In genomic region chr5:134905246-134905996, GRCh38 we compare ENCODE assay signal across 8 cellular contexts. TPM values are rescaled to one million over a fixed set of nuclear protein-coding genes. Genes with fewer than 3 reads are reported as not detected.
DNase-seq lines count a peak whose midpoint lies in the region; ATAC-seq and TF ChIP-seq lines count a peak whose summit lies in the region.

No MANE protein-coding gene starts in this region.

- peaks cover 3% of the 10 kb centered on the region; the same call in 1 of the 2 replicates for H4K20me1 ChIP-seq in IMR-90 (ENCODE audit: insufficient read depth, low read length)

- peak overlapping the region; percentile 64; the same call in 1 of the 2 replicates for H2BK120ac ChIP-seq in IMR-90 (ENCODE audit: low read depth, low read length)

- H2AFZ ChIP-seq in IMR-90 (replicated peaks; ENCODE audit: low read length, poor library complexity) (peak overlapping the region; percentile 99), neuron (ENCODE audit: low read depth, low read length) (peak overlapping the region; percentile 96)

- DNase-seq in DMS153 treated with DMSO at 0.1 percent for 48 hours (lab: John Stamatoyannopoulos, UW; ENCODE audit: unreplicated experiment) = peak; percentile 2
- DNase-seq in IMR-90 = peak; percentile 74
- peak; percentile 78 for DNase-seq in RPMI8226
- peak; percentile 44 for DNase-seq in activated T-helper 9 cell treated with anti-CD3 and anti-CD28 coated beads, Interleukin-2, amount 50 U/mL, for 16 hours (ENCODE audit: low read depth)
- DNase-seq in fibroblast of villous mesenchyme (ENCODE audit: low read depth) = peak; percentile 72
- peak; percentile 85 for DNase-seq in superior temporal gyrus (ENCODE audit: extremely low spot score)

- intact Hi-C loops in IMR-90 (cut with micrococcal nuclease) = loop anchor here (1.0 to 5.0 kb wide), 5 partner anchors 31 to 427 kb away; partner anchors contain the start of genes CAMLG and TXNDC15

- H3K9ac ChIP-seq in IMR-90 (ENCODE audit: low read depth, low read length) = peak overlapping the region; percentile 68

- peak; percentile 70 for TF ChIP-seq RAD21 in IMR-90 (IDR thresholded peaks at IDR 0.05; ENCODE audit: low read length)

- peak overlapping the region; percentile 97 for H2AK9ac ChIP-seq in IMR-90 (replicated peaks; ENCODE audit: low read depth, low read length, poor library complexity)

- H3K4me2 ChIP-seq in IMR-90 (ENCODE audit: low read depth, low read length) = peak overlapping the region; percentile 89

- peak overlapping the region; percentile 22 for H4K5ac ChIP-seq in IMR-90 (ENCODE audit: low read depth, low read length)

- TF ChIP-seq POLR2A in IMR-90 (IDR thresholded peaks at IDR 0.05; ENCODE audit: low read depth, low read length) = no peak; the same call in 1 of the 2 replicates

- peak overlapping the region; percentile 92 for H2BK5ac ChIP-seq in IMR-90 (ENCODE audit: low read depth, low read length, poor library complexity, severe bottlenecking)

- peak overlapping the region; percentile 80 for H3K4ac ChIP-seq in IMR-90 (ENCODE audit: low read depth, low read length)

- H3K23ac ChIP-seq in IMR-90 (ENCODE audit: low read depth, low read length) = peak overlapping the region; percentile 4; the same call in 1 of the 2 replicates

- H4K91ac ChIP-seq in IMR-90 (ENCODE audit: insufficient read depth, low read depth, low read length) = 0 out of 2 replicates have a peak overlapping the region, but pooled peaks have one; percentile 73

- H3K4me1 ChIP-seq in IMR-90 (ENCODE audit: control insufficient read depth, insufficient read depth, low read length) (no peaks in the 10 kb centered on the region), neuron (ENCODE audit: insufficient read depth, low read length) (no peaks in the 10 kb centered on the region)

- no peak overlapping the region for H2BK20ac ChIP-seq in IMR-90 (ENCODE audit: low read depth, low read length)

- H3K4me3 ChIP-seq in IMR-90 (ENCODE audit: insufficient read depth, low read depth, low read length) (peak overlapping the region; percentile 80), fibroblast of villous mesenchyme (ENCODE audit: low read depth, low read length) (peak overlapping the region; percentile 81), neuron (ENCODE audit: low read length) (peak overlapping the region; percentile 83)

- H2AK5ac ChIP-seq in IMR-90 (ENCODE audit: low read depth, low read length) = no peak overlapping the region

- peak overlapping the region; percentile 69; the same call in 1 of the 2 replicates for H3K56ac ChIP-seq in IMR-90 (ENCODE audit: extremely low read depth, insufficient read depth, low read length)

- peak; percentile 74 for TF ChIP-seq CTCF in IMR-90 (conservative IDR thresholded peaks at IDR 0.05; ENCODE audit: low read depth, low read length)
- TF ChIP-seq CTCF in fibroblast of villous mesenchyme (IDR thresholded peaks at IDR 0.05; ENCODE audit: insufficient read depth, low read depth, low read length) = peak; percentile 66

- peak overlapping the region; percentile 82 to 85; a peak in 3 of 4 replicates for H4K8ac ChIP-seq in IMR-90 (ENCODE audit: low read depth in 2 of 2, low read length in 2 of 2)

- H3K27ac ChIP-seq in IMR-90 (ENCODE audit: insufficient read depth, low read length) = peak overlapping the region; percentile 91

- H3K27me3 ChIP-seq in IMR-90 (ENCODE audit: control insufficient read depth, insufficient read depth, low read length) = no peaks in the 10 kb centered on the region
- no peaks in the 10 kb centered on the region for H3K27me3 ChIP-seq in neuron (ENCODE audit: insufficient read depth, low read length)

- ATAC-seq in GM21515 (IDR thresholded peaks at IDR 0.05; ENCODE audit: unreplicated experiment) (peak; percentile 38), IMR-90 (ENCODE audit: low read depth) (peak; percentile 10)

- H3K79me1 ChIP-seq in IMR-90 (ENCODE audit: low read depth in 1 of 2, low read length in 2 of 2) = peaks cover 6 to 19% of the 10 kb centered on the region in 2 experiments

- WGBS in IMR-90 (ENCODE audit: extremely low coverage in 2 of 2, insufficient read length in 1 of 2), 2 experiments = 0% methylated on average over 6 of the region's 54 CpGs; no CpG with 5 or more reads in 1 of the 2 experiments

- H3K9me3 ChIP-seq in IMR-90 (ENCODE audit: control insufficient read depth, insufficient read depth, low read length) (no peaks in the 10 kb centered on the region), neuron (ENCODE audit: low read length) (no peaks in the 10 kb centered on the region)

- dilution Hi-C loops in IMR-90 (cut with HindIII; ENCODE audit: low sequenced_read_pairs, unreplicated experiment) = no loop called here

- H3K36me3 ChIP-seq in IMR-90 (ENCODE audit: control insufficient read depth, insufficient read depth, low read length) = peaks cover 2% of the 10 kb centered on the region
- H3K36me3 ChIP-seq in neuron (ENCODE audit: insufficient read depth, low read length) = peaks cover 5% of the 10 kb centered on the region

- CTCF ChIA-PET in IMR-90 (lab: Yijun Ruan, JAX) = interaction anchor here (0.6 to 1.3 kb wide), 4 partner anchors 42 to 289 kb away, joined by 3 to 5 read pairs (median 4); no protein-coding TSS in a partner anchor

- no peak overlapping the region for H3K18ac ChIP-seq in IMR-90 (ENCODE audit: low read depth, low read length)

- H3K14ac ChIP-seq in IMR-90 (replicated peaks; ENCODE audit: low read depth, low read length) = peak overlapping the region; percentile 88

- POLR2A ChIA-PET in IMR-90 (lab: Charles Lee; ENCODE audit: unreplicated experiment) = no interaction called here

- in situ Hi-C loops in IMR-90 (cut with MboI; ENCODE audit: low sequenced_read_pairs) = no loop called here

- H3K9me1 ChIP-seq in IMR-90 (ENCODE audit: insufficient read depth, low read length) = no peaks in the 10 kb centered on the region

- no TSS peak for BruUV-seq in IMR-90 (replicated peaks; lab: Mats Ljungman, UMichigan)

- H2BK15ac ChIP-seq in IMR-90 (ENCODE audit: low read depth, low read length) = no peak overlapping the region; the same call in 2 of the 3 replicates

TF ChIP-seq in IMR-90, 13 proteins besides CTCF, POLR2A, EP300 and RAD21:
- TF ChIP-seq SMC3 (IDR thresholded peaks at IDR 0.05; ENCODE audit: low read depth, low read length) (peak; percentile 39), MAZ (IDR thresholded peaks at IDR 0.05; ENCODE audit: borderline replicate concordance, low read depth, low read length) (no peak)

RNA-seq across cellular contexts. Expression of gene PCBD2, which starts 0.5 kb away (rescaled TPM):
- total RNA-seq in IMR-90 (2012; rRNA removed) = 2.2 and 2.8 TPM in 2 replicates
- polyA plus RNA-seq in IMR-90 (2012; rRNA removed) = 2.5 and 2.7 TPM in 2 replicates
- polyA plus RNA-seq in IMR-90 (2012; cell fraction: cytosol; rRNA removed) = 1.1 and 1.3 TPM in 2 replicates
- polyA plus RNA-seq in IMR-90 (2012; cell fraction: nucleus; rRNA removed; ENCODE audit: low replicate concordance) = 1.5 and 4.6 TPM in 2 replicates
- total RNA-seq in fibroblast of villous mesenchyme = 4.5 and 4.7 TPM in 2 replicates

RNA-seq across cellular contexts. Expression of gene TXNDC15, which starts 31.2 kb away (rescaled TPM):
- total RNA-seq in IMR-90 (2012; rRNA removed) = 101 and 125 TPM in 2 replicates
- polyA plus RNA-seq in IMR-90 (2012; rRNA removed) = 87.0 and 117 TPM in 2 replicates
- polyA plus RNA-seq in IMR-90 (2012; cell fraction: cytosol; rRNA removed) = 100 and 151 TPM in 2 replicates
- 60.2 and 79.7 TPM in 2 replicates for polyA plus RNA-seq in IMR-90 (2012; cell fraction: nucleus; rRNA removed; ENCODE audit: low replicate concordance)
- total RNA-seq in fibroblast of villous mesenchyme = 138 and 141 TPM in 2 replicates

RNA-seq across cellular contexts. Expression of gene C5orf24, which starts 59.7 kb away (rescaled TPM):
- total RNA-seq in IMR-90 (2012; rRNA removed) = 29.8 and 53.9 TPM in 2 replicates
- polyA plus RNA-seq in IMR-90 (2012; rRNA removed) = 31.1 and 44.9 TPM in 2 replicates
- 4.1 and 6.3 TPM in 2 replicates for polyA plus RNA-seq in IMR-90 (2012; cell fraction: cytosol; rRNA removed)
- polyA plus RNA-seq in IMR-90 (2012; cell fraction: nucleus; rRNA removed; ENCODE audit: low replicate concordance) = 14.3 and 55.7 TPM in 2 replicates
- 46.4 and 59.6 TPM in 2 replicates for total RNA-seq in fibroblast of villous mesenchyme

Comparison
In these comparisons a context has a peak if more than half of its experiments do, and no peak if none do; other contexts are left out.
1. Peak in every context shown above with its lines: DNase-seq, ATAC-seq, H3K4me3 ChIP-seq and H3K27ac ChIP-seq.
2. DNase-seq: peak in every context shown above with its lines; median percentile 85 in superior temporal gyrus; 78 in RPMI8226; 74 in IMR-90; 72 in fibroblast of villous mesenchyme; 44 in activated T-helper 9 cell treated with anti-CD3 and anti-CD28 coated beads, Interleukin-2, amount 50 U/mL, for 16 hours; 2 in DMS153 treated with DMSO at 0.1 percent for 48 hours.